1 cellular context compared by ENCODE assay signal in the genomic region with DNA sequence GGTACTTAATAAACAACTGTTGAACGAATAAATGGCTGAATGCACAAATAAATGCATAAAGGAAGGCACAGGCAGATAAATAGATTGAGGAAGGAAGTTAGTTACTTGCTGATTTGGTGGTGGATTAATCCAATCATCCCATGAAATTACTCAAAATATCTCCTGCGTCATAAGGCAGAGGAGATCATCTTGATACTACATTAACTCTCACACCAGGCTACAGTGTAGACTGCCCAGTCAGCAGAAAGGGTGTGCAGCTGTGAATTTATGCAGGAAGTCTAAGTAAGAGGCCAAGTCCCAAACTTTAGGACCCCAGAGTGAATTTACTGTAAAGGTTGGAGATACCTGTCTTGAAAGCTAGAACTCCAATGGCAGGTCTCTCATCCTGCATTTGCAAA.
TF ChIP-seq lines count a peak whose summit lies in the region.

No MANE protein-coding gene starts in this region.

TF ChIP-seq in endothelial cell of umbilical vein, 7 proteins besides CTCF, POLR2A, EP300 and RAD21:
- TF ChIP-seq JUN (IDR thresholded peaks at IDR 0.05; ENCODE audit: borderline replicate concordance, insufficient read depth, insufficient read length, low read depth): no peak
- no peak for TF ChIP-seq EZH2 (IDR thresholded peaks at IDR 0.05; ENCODE audit: borderline replicate concordance, low read depth, low read length, severe bottlenecking)
- TF ChIP-seq POLR2AphosphoS5 (IDR thresholded peaks at IDR 0.05; ENCODE audit: insufficient read depth, low read depth, low read length): no peak
- no peak for TF ChIP-seq GATA2 (IDR thresholded peaks at IDR 0.05; ENCODE audit: insufficient read depth, insufficient read length, low read depth, low read length)
- TF ChIP-seq MAX (IDR thresholded peaks at IDR 0.05; ENCODE audit: insufficient read depth, insufficient read length): no peak
- no peak for TF ChIP-seq MYC (IDR thresholded peaks at IDR 0.05; ENCODE audit: low read depth, low read length)
- no peak for TF ChIP-seq FOS (IDR thresholded peaks at IDR 0.05; ENCODE audit: borderline replicate concordance, insufficient read depth, low read length)
